In the genomic region with DNA sequence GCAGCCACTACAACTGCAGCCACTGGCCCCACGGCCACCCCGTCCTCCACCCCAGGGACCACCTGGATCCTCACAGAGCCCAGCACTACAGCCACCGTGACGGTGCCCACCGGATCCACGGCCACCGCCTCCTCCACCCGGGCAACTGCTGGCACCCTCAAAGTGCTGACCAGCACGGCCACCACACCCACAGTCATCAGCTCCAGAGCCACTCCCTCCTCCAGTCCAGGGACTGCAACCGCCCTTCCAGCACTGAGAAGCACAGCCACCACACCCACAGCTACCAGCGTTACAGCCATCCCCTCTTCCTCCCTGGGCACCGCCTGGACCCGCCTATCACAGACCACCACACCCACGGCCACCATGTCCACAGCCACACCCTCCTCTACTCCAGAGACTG, we compare ENCODE assay signal across 9 cellular contexts. TPM values are rescaled to one million over a fixed set of nuclear protein-coding genes. Genes with fewer than 3 reads are reported as not detected.
"Had no signal": no experiment of that assay in that cellular context is flagged by ENCODE, and none has a peak within 500 bp of the region (broad histone marks: within the 10 kb centered on the region; RNA-seq: fewer than 3 reads in every experiment).

No MANE protein-coding gene starts in this region.

RNA-seq across cellular contexts. Expression of a gene that starts 23.4 kb away (rescaled TPM):
- total RNA-seq: dermis microvascular lymphatic vessel endothelial cell, endodermal cell, glomerular endothelial cell, heart right ventricle, left ventricle myocardium superior, lung microvascular endothelial cell, mesenteric fat pad, mesothelial cell of epicardium, myocyte had no signal
